ENCODE assay signal across 20 cellular contexts in genomic region chr14:99636487-99636886, GRCh38. TPM values are rescaled to one million over a fixed set of nuclear protein-coding genes. Genes with fewer than 3 reads are reported as not detected.
"Had no signal": no experiment of that assay in that cellular context is flagged by ENCODE, and none has a peak within 500 bp of the region (broad histone marks: within the 10 kb centered on the region; RNA-seq: fewer than 3 reads in every experiment).

No MANE protein-coding gene starts in this region.

- H3K27ac Mint-ChIP-seq: activated B cell treated with CpG ODN at 0.5 μM for 24 hours; activated CD4-positive, alpha-beta T cell treated with anti-CD3 and anti-CD28 coated beads, Interleukin-2, amount 10 ng/mL, durations not matched to agents 24 days and 14 days; activated naive CD8-positive, alpha-beta T cell treated with anti-CD3 and anti-CD28 coated beads for 36 hours; activated T-helper 1 cell treated with anti-CD3 and anti-CD28 coated beads, Interleukin-12 subunit alpha, Interleukin-12 subunit beta, Interleukin-2, Interleukin-4 antibody, amounts not matched to agents 30 ng/mL and 10 ng/mL and 1 ng/mL, durations not matched to agents 14 hours and 24 hours and 36 hours had no signal

- H3K36me3 ChIP-seq: esophagus squamous epithelium, left ventricle myocardium inferior, neutrophil, sigmoid colon, spleen, thyroid gland had no signal

- H3K9me3 Mint-ChIP-seq: activated B cell treated with CpG ODN at 0.5 μM for 24 hours; activated CD4-positive, alpha-beta T cell treated with anti-CD3 and anti-CD28 coated beads, Interleukin-2, amount 10 ng/mL, durations not matched to agents 24 days and 14 days; activated naive CD8-positive, alpha-beta T cell treated with anti-CD3 and anti-CD28 coated beads for 36 hours; activated T-helper 1 cell treated with anti-CD3 and anti-CD28 coated beads, Interleukin-12 subunit alpha, Interleukin-12 subunit beta, Interleukin-2, Interleukin-4 antibody, amounts not matched to agents 30 ng/mL and 10 ng/mL and 1 ng/mL, durations not matched to agents 14 hours and 24 hours and 36 hours; brain; naive B cell had no signal

- H3K36me3 Mint-ChIP-seq: activated naive CD8-positive, alpha-beta T cell treated with anti-CD3 and anti-CD28 coated beads for 36 hours; brain; naive B cell had no signal

- H3K4me3 ChIP-seq: coronary artery, esophagus squamous epithelium, left ventricle myocardium inferior, sigmoid colon, spleen, thyroid gland had no signal

- DNase-seq: activated B cell treated with CpG ODN at 0.5 μM for 24 hours; activated CD4-positive, alpha-beta T cell treated with anti-CD3 and anti-CD28 coated beads, Interleukin-2, amount 10 ng/mL, durations not matched to agents 24 days and 14 days; activated naive CD8-positive, alpha-beta T cell treated with anti-CD3 and anti-CD28 coated beads for 36 hours; amygdala; central memory CD4-positive, alpha-beta T cell; esophagus squamous epithelium; hypothalamus; left ventricle myocardium inferior; naive B cell; sigmoid colon; spleen; T1000; thyroid gland had no signal

- H3K27me3 ChIP-seq: esophagus squamous epithelium, sigmoid colon, spleen, thyroid gland had no signal

- H3K9me3 ChIP-seq: esophagus squamous epithelium, left ventricle myocardium inferior, neutrophil, sigmoid colon, spleen, thyroid gland had no signal

- H3K27ac ChIP-seq: coronary artery, esophagus squamous epithelium, left ventricle myocardium inferior, neutrophil, parathyroid adenoma, sigmoid colon, spleen, thyroid gland had no signal

- H3K27me3 Mint-ChIP-seq: activated naive CD8-positive, alpha-beta T cell treated with anti-CD3 and anti-CD28 coated beads for 36 hours had no signal

- H3K4me1 ChIP-seq: esophagus squamous epithelium, left ventricle myocardium inferior, parathyroid adenoma, sigmoid colon, spleen, thyroid gland had no signal

- H3K4me1 Mint-ChIP-seq: activated CD4-positive, alpha-beta T cell treated with anti-CD3 and anti-CD28 coated beads, Interleukin-2, amount 10 ng/mL, durations not matched to agents 24 days and 14 days; activated naive CD8-positive, alpha-beta T cell treated with anti-CD3 and anti-CD28 coated beads for 36 hours had no signal

- H3K4me3 Mint-ChIP-seq: activated B cell treated with CpG ODN at 0.5 μM for 24 hours; activated CD4-positive, alpha-beta T cell treated with anti-CD3 and anti-CD28 coated beads, Interleukin-2, amount 10 ng/mL, durations not matched to agents 24 days and 14 days; activated naive CD8-positive, alpha-beta T cell treated with anti-CD3 and anti-CD28 coated beads for 36 hours; activated T-helper 1 cell treated with anti-CD3 and anti-CD28 coated beads, Interleukin-12 subunit alpha, Interleukin-12 subunit beta, Interleukin-2, Interleukin-4 antibody, amounts not matched to agents 30 ng/mL and 10 ng/mL and 1 ng/mL, durations not matched to agents 14 hours and 24 hours and 36 hours; brain had no signal

RNA-seq across cellular contexts. Expression of gene HHIPL1, which starts 8.4 kb away (rescaled TPM):
- total RNA-seq: activated B cell treated with CpG ODN at 0.5 μM for 24 hours; activated CD4-positive, alpha-beta T cell treated with anti-CD3 and anti-CD28 coated beads, Interleukin-2, amount 10 ng/mL, durations not matched to agents 24 days and 14 days; activated T-helper 1 cell treated with anti-CD3 and anti-CD28 coated beads, Interleukin-12 subunit alpha, Interleukin-12 subunit beta, Interleukin-2, Interleukin-4 antibody, amounts not matched to agents 30 ng/mL and 10 ng/mL and 1 ng/mL, durations not matched to agents 14 hours and 24 hours and 36 hours; mononuclear cell had no signal

RNA-seq across cellular contexts. Expression of gene CYP46A1, which starts 47.6 kb away (rescaled TPM):
- total RNA-seq: activated B cell treated with CpG ODN at 0.5 μM for 24 hours; activated T-helper 1 cell treated with anti-CD3 and anti-CD28 coated beads, Interleukin-12 subunit alpha, Interleukin-12 subunit beta, Interleukin-2, Interleukin-4 antibody, amounts not matched to agents 30 ng/mL and 10 ng/mL and 1 ng/mL, durations not matched to agents 14 hours and 24 hours and 36 hours; kidney epithelial cell had no signal
